Comparison of ENCODE assay signal across 17 cellular contexts in the genomic region with DNA sequence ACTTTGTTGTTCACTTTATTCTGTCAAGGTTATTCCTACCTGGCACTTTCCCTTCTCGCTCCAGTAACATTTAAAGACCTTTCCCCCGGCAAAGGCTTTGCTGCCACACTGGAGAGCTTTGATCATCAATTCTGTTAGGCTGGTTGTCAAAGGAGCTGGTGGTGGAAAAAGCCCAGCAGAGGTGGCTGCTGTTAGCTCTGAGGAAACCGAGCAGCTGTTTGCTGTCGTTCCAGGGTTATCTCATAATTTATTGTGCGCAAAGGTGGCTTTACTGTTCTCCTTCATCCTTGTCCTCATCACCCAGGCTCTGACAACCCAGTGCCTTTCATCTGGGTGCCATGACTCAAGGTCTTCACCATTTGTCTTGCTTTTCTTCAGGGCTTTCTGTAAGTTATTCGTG. TPM values are rescaled to one million over a fixed set of nuclear protein-coding genes. Genes with fewer than 3 reads are reported as not detected.
DNase-seq lines count a peak whose midpoint lies in the region; ATAC-seq and TF ChIP-seq lines count a peak whose summit lies in the region.
"Had no signal": no experiment of that assay in that cellular context is flagged by ENCODE, and none has a peak within 500 bp of the region (broad histone marks: within the 10 kb centered on the region; RNA-seq: fewer than 3 reads in every experiment).

No MANE protein-coding gene starts in this region.

- H3K27ac Mint-ChIP-seq in glutamatergic neuron (ENCODE audit: unreplicated experiment) = peak overlapping the region; percentile 28
- H3K27ac Mint-ChIP-seq in osteocyte (ENCODE audit: unreplicated experiment) = no peak overlapping the region
- H3K27ac Mint-ChIP-seq in activated CD8-positive, alpha-beta memory T cell treated with anti-CD3 and anti-CD28 coated beads, Interleukin-2, amount 10 ng/mL, durations not matched to agents 7 days and 5 days = no peak overlapping the region
- H3K27ac Mint-ChIP-seq: CD14-positive monocyte had no signal

- H3K36me3 Mint-ChIP-seq in glutamatergic neuron (ENCODE audit: unreplicated experiment) = peaks cover 7% of the 10 kb centered on the region
- H3K36me3 Mint-ChIP-seq in osteocyte (ENCODE audit: unreplicated experiment) = no peaks in the 10 kb centered on the region
- no peaks in the 10 kb centered on the region for H3K36me3 Mint-ChIP-seq in activated CD8-positive, alpha-beta memory T cell treated with anti-CD3 and anti-CD28 coated beads, Interleukin-2, amount 10 ng/mL, durations not matched to agents 7 days and 5 days
- H3K36me3 Mint-ChIP-seq: CD14-positive monocyte had no signal

- CTCF ChIA-PET in activated CD8-positive, alpha-beta memory T cell treated with anti-CD3 and anti-CD28 coated beads, Interleukin-2, amount 10 ng/mL, durations not matched to agents 7 days and 5 days (lab: Charles Lee) = no interaction called here

- no peaks in the 10 kb centered on the region for H3K27me3 Mint-ChIP-seq in glutamatergic neuron (ENCODE audit: unreplicated experiment)
- peaks cover 14% of the 10 kb centered on the region for H3K27me3 Mint-ChIP-seq in osteocyte (ENCODE audit: unreplicated experiment)
- peaks cover 36% of the 10 kb centered on the region for H3K27me3 Mint-ChIP-seq in activated CD8-positive, alpha-beta memory T cell treated with anti-CD3 and anti-CD28 coated beads, Interleukin-2, amount 10 ng/mL, durations not matched to agents 7 days and 5 days

- H3K9me3 Mint-ChIP-seq in glutamatergic neuron (ENCODE audit: unreplicated experiment) = no peaks in the 10 kb centered on the region
- H3K9me3 Mint-ChIP-seq in osteocyte (ENCODE audit: unreplicated experiment) = no peaks in the 10 kb centered on the region
- no peaks in the 10 kb centered on the region for H3K9me3 Mint-ChIP-seq in activated CD8-positive, alpha-beta memory T cell treated with anti-CD3 and anti-CD28 coated beads, Interleukin-2, amount 10 ng/mL, durations not matched to agents 7 days and 5 days (ENCODE audit: low read depth)

- H3K4me3 Mint-ChIP-seq in glutamatergic neuron (ENCODE audit: unreplicated experiment) (no peak overlapping the region), osteocyte (ENCODE audit: unreplicated experiment) (no peak overlapping the region)
- H3K4me3 Mint-ChIP-seq in activated CD8-positive, alpha-beta memory T cell treated with anti-CD3 and anti-CD28 coated beads, Interleukin-2, amount 10 ng/mL, durations not matched to agents 7 days and 5 days = no peak overlapping the region
- H3K4me3 Mint-ChIP-seq: CD14-positive monocyte had no signal

- no peak for ATAC-seq in activated CD8-positive, alpha-beta memory T cell treated with anti-CD3 and anti-CD28 coated beads, Interleukin-2, amount 10 ng/mL, durations not matched to agents 7 days and 5 days
- ATAC-seq: A549 had no signal

- H3K4me1 Mint-ChIP-seq in glutamatergic neuron (ENCODE audit: low read depth, unreplicated experiment) (no peaks in the 10 kb centered on the region), osteocyte (ENCODE audit: unreplicated experiment) (peaks cover 7% of the 10 kb centered on the region)
- H3K4me1 Mint-ChIP-seq in activated CD8-positive, alpha-beta memory T cell treated with anti-CD3 and anti-CD28 coated beads, Interleukin-2, amount 10 ng/mL, durations not matched to agents 7 days and 5 days = no peaks in the 10 kb centered on the region
- H3K4me1 Mint-ChIP-seq: CD14-positive monocyte had no signal

- DNase-seq in ELF-1 (ENCODE audit: low read depth, low spot score) = peak; percentile 55
- DNase-seq in NCI-H82 treated with DMSO at 0.1 percent for 48 hours (lab: John Stamatoyannopoulos, UW; ENCODE audit: unreplicated experiment) = peak; percentile 9
- no peak for DNase-seq in glutamatergic neuron
- peak; percentile 30 for DNase-seq in osteocyte (ENCODE audit: extremely low spot score, unreplicated experiment)
- DNase-seq in HPDE6-E6E7 (ENCODE audit: extremely low spot score) = no peak
- no peak for DNase-seq in NCI-H2107 treated with DMSO at 0.1 percent for 48 hours (lab: John Stamatoyannopoulos, UW; ENCODE audit: unreplicated experiment)
- DNase-seq in activated CD8-positive, alpha-beta memory T cell treated with anti-CD3 and anti-CD28 coated beads, Interleukin-2, amount 10 ng/mL, durations not matched to agents 7 days and 5 days = no peak
- DNase-seq in stimulated activated naive CD4-positive, alpha-beta T cell (lab: John Stamatoyannopoulos, UW) = no peak
- DNase-seq: COR-L47, GDM1, HCEC 1CT, NCI-H1048, NCI-H146, NCI-H2107, NCI-H526 had no signal

- TF ChIP-seq CTCF in glutamatergic neuron (IDR thresholded peaks at IDR 0.05; ENCODE audit: partially characterized antibody, unreplicated experiment) (no peak), osteocyte (IDR thresholded peaks at IDR 0.05) (no peak)

RNA-seq across cellular contexts. Expression of a gene that starts 38.2 kb away (rescaled TPM):
- total RNA-seq in glutamatergic neuron (ENCODE audit: unreplicated experiment) (18.8 TPM), osteocyte (12.7 and 13.8 TPM in 2 replicates)
- 10 to 100 TPM; 10.8 to 13.1 TPM for total RNA-seq in activated CD8-positive, alpha-beta memory T cell treated with anti-CD3 and anti-CD28 coated beads, Interleukin-2, amount 10 ng/mL, durations not matched to agents 7 days and 5 days

Comparison
In these comparisons a context has a peak if more than half of its experiments do, and no peak if none do; other contexts are left out.
1. DNase-seq: peak in ELF-1 (single experiment), NCI-H82 treated with DMSO at 0.1 percent for 48 hours (single experiment) and osteocyte (single experiment); none in glutamatergic neuron (single experiment), HPDE6-E6E7 (single experiment), NCI-H2107 treated with DMSO at 0.1 percent for 48 hours (single experiment), activated CD8-positive, alpha-beta memory T cell treated with anti-CD3 and anti-CD28 coated beads, Interleukin-2, amount 10 ng/mL, durations not matched to agents 7 days and 5 days (single experiment) and stimulated activated naive CD4-positive, alpha-beta T cell (0 of 6).